Comparison of ENCODE assay signal across 10 cellular contexts in genomic region chr13:44396963-44397580, GRCh38. TPM values are rescaled to one million over a fixed set of nuclear protein-coding genes. Genes with fewer than 3 reads are reported as not detected.
DNase-seq lines count a peak whose midpoint lies in the region; ATAC-seq and TF ChIP-seq lines count a peak whose summit lies in the region.
"Had no signal": no experiment of that assay in that cellular context is flagged by ENCODE, and none has a peak within 500 bp of the region (broad histone marks: within the 10 kb centered on the region; RNA-seq: fewer than 3 reads in every experiment).

No MANE protein-coding gene starts in this region.

- peaks cover 6% of the 10 kb centered on the region for H3K36me3 Mint-ChIP-seq in glutamatergic neuron (ENCODE audit: unreplicated experiment)
- no peaks in the 10 kb centered on the region for H3K36me3 Mint-ChIP-seq in nephron (ENCODE audit: low read depth)

- no peak for TF ChIP-seq CTCF in adrenal gland (IDR thresholded peaks at IDR 0.05)
- no peak for TF ChIP-seq CTCF in glutamatergic neuron (IDR thresholded peaks at IDR 0.05; ENCODE audit: partially characterized antibody, unreplicated experiment)
- TF ChIP-seq CTCF in nephron (IDR thresholded peaks at IDR 0.05; ENCODE audit: unreplicated experiment in 3 of 3), result no peak

- no peak for ATAC-seq in HG03354 (IDR thresholded peaks at IDR 0.05; ENCODE audit: poor library complexity, severe bottlenecking, unreplicated experiment)
- ATAC-seq in HG02610 (IDR thresholded peaks at IDR 0.05; ENCODE audit: unreplicated experiment), result no peak

- WGBS in adrenal gland, 4 donors, result 53 to 78% (median 73%) methylated on average over 15 to 18 of the region's 18 CpGs
- WGBS in urinary bladder, result 38% methylated on average over 18 of the region's 18 CpGs

- H3K4me3 ChIP-seq in adrenal gland, result no peak overlapping the region
- H3K4me3 ChIP-seq in urinary bladder (ENCODE audit: low read depth, low read length), result no peak overlapping the region

- H3K4me1 ChIP-seq in adrenal gland (replicated peaks in 1 of 2), result no peaks in the 10 kb centered on the region
- no peaks in the 10 kb centered on the region for H3K4me1 ChIP-seq in urinary bladder (ENCODE audit: insufficient read depth)

- H3K36me3 ChIP-seq in adrenal gland (replicated peaks in 1 of 2), result no peaks in the 10 kb centered on the region
- H3K36me3 ChIP-seq in urinary bladder (ENCODE audit: insufficient read depth), result no peaks in the 10 kb centered on the region

- H3K27me3 ChIP-seq in adrenal gland, result no peaks in the 10 kb centered on the region

- H3K4me1 Mint-ChIP-seq in glutamatergic neuron (ENCODE audit: low read depth, unreplicated experiment) (peaks cover 54% of the 10 kb centered on the region), nephron (peaks cover 74% of the 10 kb centered on the region)

- peak overlapping the region; percentile 49 for H3K4me3 Mint-ChIP-seq in glutamatergic neuron (ENCODE audit: unreplicated experiment)
- peak overlapping the region; percentile 14 to 67 (median 64) for H3K4me3 Mint-ChIP-seq in nephron
- H3K4me3 Mint-ChIP-seq: T-helper 1 cell treated with Interleukin-12 subunit alpha and Interleukin-12 subunit beta and Interleukin-4 antibody, amounts not matched to agents 30 μg/mL and 1 μg/mL, for 36 hours had no signal

- H3K27ac Mint-ChIP-seq in glutamatergic neuron (ENCODE audit: unreplicated experiment), result peak overlapping the region; percentile 81
- H3K27ac Mint-ChIP-seq in nephron, result peak overlapping the region; percentile 91 to 97 (median 94)
- H3K27ac Mint-ChIP-seq: T-helper 1 cell treated with Interleukin-12 subunit alpha and Interleukin-12 subunit beta and Interleukin-4 antibody, amounts not matched to agents 30 μg/mL and 1 μg/mL, for 36 hours had no signal

- intact Hi-C loops in adrenal gland (cut with DNase I), result no loop called here

- H3K27me3 Mint-ChIP-seq in glutamatergic neuron (ENCODE audit: unreplicated experiment) (peaks cover 9% of the 10 kb centered on the region), nephron (ENCODE audit: low read depth) (peaks cover 20% of the 10 kb centered on the region)

- H3K27ac ChIP-seq in adrenal gland, result peak overlapping the region in 2 of 5 donors; percentile 42 to 57
- H3K27ac ChIP-seq in urinary bladder (ENCODE audit: low read depth), result peak overlapping the region; percentile 48

- H3K9me3 ChIP-seq in adrenal gland (replicated peaks in 1 of 3), result no peaks in the 10 kb centered on the region

- DNase-seq in adrenal gland (peak in 4 of 7 donors; percentile 13 to 72 (median 35)), glutamatergic neuron (no peak), mesenteric fat pad (ENCODE audit: low spot score) (no peak)
- DNase-seq: NCI-H2171; stimulated activated CD4-positive, alpha-beta T cell treated with anti-CD3 and anti-CD28 coated beads, Interleukin-2, amount 100 ng/mL, for 24 hours had no signal

- no peak for TF ChIP-seq POLR2A in adrenal gland (IDR thresholded peaks at IDR 0.05)

- peaks cover 12% of the 10 kb centered on the region for H3K9me3 Mint-ChIP-seq in glutamatergic neuron (ENCODE audit: unreplicated experiment)
- no peaks in the 10 kb centered on the region for H3K9me3 Mint-ChIP-seq in nephron
- H3K9me3 Mint-ChIP-seq: T-helper 1 cell treated with Interleukin-12 subunit alpha and Interleukin-12 subunit beta and Interleukin-4 antibody, amounts not matched to agents 30 μg/mL and 1 μg/mL, for 36 hours had no signal

RNA-seq across cellular contexts. Expression of gene SERP2, which starts 23.4 kb away (rescaled TPM):
- 1 to 10 TPM; 2.6 to 4.8 (median 4.0) TPM for total RNA-seq in adrenal gland
- 1 to 10 TPM; 4.4 to 8.8 (median 7.4) TPM for polyA plus RNA-seq in adrenal gland
- 22.3 TPM for total RNA-seq in glutamatergic neuron (ENCODE audit: unreplicated experiment)
- 2.6 TPM for total RNA-seq in urinary bladder
- 5.7 TPM for polyA plus RNA-seq in urinary bladder
- 3.0 TPM for total RNA-seq in mesenteric fat pad

Comparison
In these comparisons a context has a peak if more than half of its experiments do, and no peak if none do; other contexts are left out.
1. DNase-seq: peak in adrenal gland (4 of 7); none in glutamatergic neuron (single experiment) and mesenteric fat pad (single experiment).